ENCODE assay signal across 9 cellular contexts in genomic region chr6:33812669-33813068, GRCh38. TPM values are rescaled to one million over a fixed set of nuclear protein-coding genes. Genes with fewer than 3 reads are reported as not detected.
DNase-seq lines count a peak whose midpoint lies in the region; ATAC-seq and TF ChIP-seq lines count a peak whose summit lies in the region.
"Had no signal": no experiment of that assay in that cellular context is flagged by ENCODE, and none has a peak within 500 bp of the region (broad histone marks: within the 10 kb centered on the region; RNA-seq: fewer than 3 reads in every experiment).

No MANE protein-coding gene starts in this region.

- H3K4me3 Mint-ChIP-seq in activated CD8-positive, alpha-beta memory T cell treated with anti-CD3 and anti-CD28 coated beads, Interleukin-2, amount 10 ng/mL, durations not matched to agents 7 days and 5 days: no peak overlapping the region

- intact Hi-C loops in heart right ventricle (cut with DNase I): no loop called here

- no peaks in the 10 kb centered on the region for H3K36me3 Mint-ChIP-seq in activated CD8-positive, alpha-beta memory T cell treated with anti-CD3 and anti-CD28 coated beads, Interleukin-2, amount 10 ng/mL, durations not matched to agents 7 days and 5 days

- ATAC-seq in activated CD8-positive, alpha-beta memory T cell treated with anti-CD3 and anti-CD28 coated beads, Interleukin-2, amount 10 ng/mL, durations not matched to agents 7 days and 5 days: peak; percentile 61
- peak in 5 of 8 donors; percentile 55 to 65 (median 63) for ATAC-seq in heart right ventricle
- no peak for ATAC-seq in GM18870 (IDR thresholded peaks at IDR 0.05; ENCODE audit: unreplicated experiment)
- ATAC-seq in HG02642 (IDR thresholded peaks at IDR 0.05; ENCODE audit: poor library complexity, unreplicated experiment): no peak

- peaks cover 4 to 79% (median 57%) of the 10 kb centered on the region in 7 donors for H3K27me3 ChIP-seq in heart right ventricle

- H3K4me1 Mint-ChIP-seq in activated CD8-positive, alpha-beta memory T cell treated with anti-CD3 and anti-CD28 coated beads, Interleukin-2, amount 10 ng/mL, durations not matched to agents 7 days and 5 days: peaks cover 16% of the 10 kb centered on the region

- peak in 6 of 9 donors; percentile 11 to 53 (median 34) for TF ChIP-seq CTCF in heart right ventricle (IDR thresholded peaks at IDR 0.05)

- CTCF ChIA-PET in activated CD8-positive, alpha-beta memory T cell treated with anti-CD3 and anti-CD28 coated beads, Interleukin-2, amount 10 ng/mL, durations not matched to agents 7 days and 5 days (lab: Charles Lee): interaction anchor here (0.6 to 1.3 kb wide), 5 partner anchors 11 to 215 kb away, joined by 3 to 4 read pairs (median 3); no protein-coding TSS in a partner anchor

- H3K4me1 ChIP-seq in heart right ventricle: peaks cover 0 to 18% (median 11%) of the 10 kb centered on the region in 9 donors

- no peak overlapping the region for H3K4me3 ChIP-seq in heart right ventricle

- no peak overlapping the region for H3K27ac ChIP-seq in heart right ventricle

- no peak overlapping the region for H3K27ac Mint-ChIP-seq in activated CD8-positive, alpha-beta memory T cell treated with anti-CD3 and anti-CD28 coated beads, Interleukin-2, amount 10 ng/mL, durations not matched to agents 7 days and 5 days

- no peaks in the 10 kb centered on the region for H3K9me3 Mint-ChIP-seq in activated CD8-positive, alpha-beta memory T cell treated with anti-CD3 and anti-CD28 coated beads, Interleukin-2, amount 10 ng/mL, durations not matched to agents 7 days and 5 days (ENCODE audit: low read depth)

- H3K27me3 Mint-ChIP-seq in activated CD8-positive, alpha-beta memory T cell treated with anti-CD3 and anti-CD28 coated beads, Interleukin-2, amount 10 ng/mL, durations not matched to agents 7 days and 5 days: peaks cover 78% of the 10 kb centered on the region

- 2 to 4% methylated on average over 11 of the region's 11 CpGs for WGBS in heart right ventricle, 2 donors

- no peaks in the 10 kb centered on the region for H3K9me3 ChIP-seq in heart right ventricle

- no peaks in the 10 kb centered on the region for H3K36me3 ChIP-seq in heart right ventricle

- DNase-seq in SIG-M5 treated with dmso at 0.1 percent for 504 hours (lab: John Stamatoyannopoulos, UW; ENCODE audit: unreplicated experiment) (peak; percentile 30), SIG-M5 (lab: John Stamatoyannopoulos, UW) (no peak), NAMALWA (ENCODE audit: low spot score) (peak; percentile 50), heart right ventricle (peak; percentile 45 to 52)
- DNase-seq in activated CD8-positive, alpha-beta memory T cell treated with anti-CD3 and anti-CD28 coated beads, Interleukin-2, amount 10 ng/mL, durations not matched to agents 7 days and 5 days: peak; percentile 64
- peak; percentile 32 for DNase-seq in stimulated activated CD4-positive, alpha-beta T cell treated with anti-CD3 and anti-CD28 coated beads, Interleukin-12 subunit alpha, Interleukin-12 subunit beta, amount 100 ng/mL, for 4 hours

RNA-seq across cellular contexts. Expression of gene MLN, which starts 8.9 kb away (rescaled TPM):
- not detected for total RNA-seq in activated CD8-positive, alpha-beta memory T cell treated with anti-CD3 and anti-CD28 coated beads, Interleukin-2, amount 10 ng/mL, durations not matched to agents 7 days and 5 days
- total RNA-seq in heart right ventricle: not detected
- not detected for polyA plus RNA-seq in heart right ventricle
- total RNA-seq: skeletal muscle tissue had no signal

RNA-seq across cellular contexts. Expression of gene LEMD2, which starts 23.7 kb away (rescaled TPM):
- 10 to 100 TPM; 64.9 to 80.3 TPM for total RNA-seq in activated CD8-positive, alpha-beta memory T cell treated with anti-CD3 and anti-CD28 coated beads, Interleukin-2, amount 10 ng/mL, durations not matched to agents 7 days and 5 days
- 10 to 100 TPM; 18.5 to 32.1 (median 25.6) TPM for total RNA-seq in heart right ventricle
- 10 to 100 TPM; 39.2 to 45.9 TPM for polyA plus RNA-seq in heart right ventricle

Comparison
In these comparisons a context has a peak if more than half of its experiments do, and no peak if none do; other contexts are left out.
1. ATAC-seq: peak in activated CD8-positive, alpha-beta memory T cell treated with anti-CD3 and anti-CD28 coated beads, Interleukin-2, amount 10 ng/mL, durations not matched to agents 7 days and 5 days (single experiment) and heart right ventricle (5 of 8); none in GM18870 (single experiment) and HG02642 (single experiment).